Comparison of ENCODE assay signal across 23 cellular contexts in the genomic region with DNA sequence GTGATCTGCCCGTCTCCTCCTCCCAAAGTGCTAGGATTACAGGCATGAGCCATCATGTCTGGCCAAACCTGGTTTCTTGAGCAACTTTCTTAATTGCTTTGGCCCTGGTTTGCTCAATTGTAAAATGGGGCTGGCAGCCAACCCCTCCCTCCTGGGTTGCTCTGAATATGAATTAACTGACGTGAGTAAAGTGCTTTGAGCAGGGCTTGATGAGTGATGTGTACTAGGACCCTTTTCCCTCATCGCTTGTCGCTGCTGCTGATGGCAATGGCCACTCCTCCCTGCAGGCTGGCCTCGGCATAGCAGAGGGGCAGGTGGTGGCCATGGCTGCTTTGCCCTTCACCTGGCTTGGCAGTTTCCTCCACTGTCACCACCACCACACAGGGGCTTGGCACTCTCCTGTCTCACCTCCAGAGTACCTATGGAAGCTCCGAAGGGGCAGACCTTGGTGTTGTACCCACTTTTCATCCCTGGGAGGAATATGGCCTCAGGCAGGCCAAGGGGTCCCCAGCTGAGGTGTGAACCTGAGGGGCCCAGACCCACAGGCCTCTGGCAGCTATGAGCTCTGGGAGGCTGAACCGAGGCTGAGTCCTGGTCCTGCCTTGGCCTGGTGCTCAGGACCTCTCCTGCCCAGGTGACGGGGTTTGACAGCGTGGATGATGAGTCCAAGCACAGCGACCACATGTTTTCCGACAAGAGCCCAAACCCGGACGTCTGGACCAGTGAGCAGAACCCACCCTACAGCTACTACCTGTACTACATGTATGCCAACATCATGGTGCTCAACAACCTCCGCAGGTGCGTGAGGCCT. TPM values are rescaled to one million over a fixed set of nuclear protein-coding genes. Genes with fewer than 3 reads are reported as not detected.
A peak's percentile ranks its signal among the peaks of the same experiment; 100 is the strongest.
DNase-seq lines count a peak whose midpoint lies in the region; ATAC-seq and FAIRE-seq lines count a peak whose summit lies in the region.
"Had no signal": no experiment of that assay in that cellular context is flagged by ENCODE, and none has a peak within 500 bp of the region (broad histone marks: within the 10 kb centered on the region; RNA-seq: fewer than 3 reads in every experiment).

No MANE protein-coding gene starts in this region.

- FAIRE-seq in RCC 7860 (lab: Jason Lieb, UNC) = no peak

- peak overlapping the region; percentile 78 to 82 for H3K27ac Mint-ChIP-seq in activated naive CD4-positive, alpha-beta T cell treated with anti-CD3 and anti-CD28 coated beads, Interleukin-2, amount 50 U/mL, for 72 hours
- H3K27ac Mint-ChIP-seq: activated CD4-positive, alpha-beta memory T cell treated with anti-CD3 and anti-CD28 coated beads, Interleukin-2, amount 10 ng/mL, durations not matched to agents 7 days and 5 days; activated T-helper 1 cell treated with anti-CD3 and anti-CD28 coated beads, Interleukin-12 subunit alpha, Interleukin-12 subunit beta, Interleukin-2, Interleukin-4 antibody, amounts not matched to agents 30 ng/mL and 10 ng/mL and 1 ng/mL, durations not matched to agents 14 hours and 24 hours and 36 hours had no signal

- no peaks in the 10 kb centered on the region for H3K9me3 Mint-ChIP-seq in activated naive CD4-positive, alpha-beta T cell treated with anti-CD3 and anti-CD28 coated beads, Interleukin-2, amount 50 U/mL, for 72 hours
- H3K9me3 Mint-ChIP-seq: activated CD4-positive, alpha-beta memory T cell treated with anti-CD3 and anti-CD28 coated beads, Interleukin-2, amount 10 ng/mL, durations not matched to agents 7 days and 5 days; activated T-helper 1 cell treated with anti-CD3 and anti-CD28 coated beads, Interleukin-12 subunit alpha, Interleukin-12 subunit beta, Interleukin-2, Interleukin-4 antibody, amounts not matched to agents 30 ng/mL and 10 ng/mL and 1 ng/mL, durations not matched to agents 14 hours and 24 hours and 36 hours; CD8-positive, alpha-beta memory T cell had no signal

- H3K27ac ChIP-seq in substantia nigra (ENCODE audit: low read depth, low read length, poor library complexity, severe bottlenecking) = peak overlapping the region; percentile 30
- H3K27ac ChIP-seq: cardiac muscle cell, upper lobe of left lung had no signal

- peaks cover 0 to 6% of the 10 kb centered on the region in 2 donors for H3K36me3 Mint-ChIP-seq in activated naive CD4-positive, alpha-beta T cell treated with anti-CD3 and anti-CD28 coated beads, Interleukin-2, amount 50 U/mL, for 72 hours

- DNase-seq in activated naive CD4-positive, alpha-beta T cell treated with anti-CD3 and anti-CD28 coated beads, Interleukin-2, amount 50 U/mL, for 72 hours (ENCODE audit: low spot score in 2 of 2) = no peak
- no peak for DNase-seq in activated naive CD4-positive, alpha-beta T cell treated with Interleukin-2 at 50 U/mL for 16 hours
- peak; percentile 22 for DNase-seq in activated CD8-positive, alpha-beta memory T cell treated with anti-CD3 and anti-CD28 coated beads, Interleukin-2, amount 50 U/mL, for 48 hours
- DNase-seq in iPS-NIHi11 (ENCODE audit: low spot score) = peak; percentile 26
- DNase-seq in substantia nigra (lab: John Stamatoyannopoulos, UW) = no peak
- no peak for DNase-seq in pons (ENCODE audit: low spot score)
- no peak for DNase-seq in DMS 273 (lab: John Stamatoyannopoulos, UW; ENCODE audit: unreplicated experiment)
- DNase-seq in RCC 7860 (ENCODE audit: low spot score) = no peak
- DNase-seq: ACHN; activated CD4-positive, alpha-beta memory T cell treated with anti-CD3 and anti-CD28 coated beads, Interleukin-2, amount 10 ng/mL, durations not matched to agents 7 days and 5 days; amniotic stem cell; CD8-positive, alpha-beta memory T cell; DND-41; esophagus squamous epithelium; hippocampal formation; kidney glomerular epithelial cell; midbrain; NCI-H2029; stimulated activated CD4-positive, alpha-beta T cell treated with anti-CD3 and anti-CD28 coated beads, Interleukin-15, amount 100 ng/mL, for 24 hours; stimulated activated naive CD4-positive, alpha-beta T cell; upper lobe of left lung had no signal

- ATAC-seq in activated naive CD4-positive, alpha-beta T cell treated with anti-CD3 and anti-CD28 coated beads, Interleukin-2, amount 50 U/mL, for 72 hours = peak in 1 of 2 donors; percentile 8

RNA-seq across cellular contexts. Expression of a gene that starts 41.3 kb away (rescaled TPM):
- 10 to 100 TPM in 1 of 2 donors, 1 to 10 TPM in 1; 9.1 to 12.2 TPM for total RNA-seq in activated naive CD4-positive, alpha-beta T cell treated with anti-CD3 and anti-CD28 coated beads, Interleukin-2, amount 50 U/mL, for 72 hours

RNA-seq across cellular contexts. Expression of a gene that starts 44.6 kb away (rescaled TPM):
- 10 to 100 TPM; 41.9 to 50.5 TPM for total RNA-seq in activated naive CD4-positive, alpha-beta T cell treated with anti-CD3 and anti-CD28 coated beads, Interleukin-2, amount 50 U/mL, for 72 hours

Comparison
In these comparisons a context has a peak if more than half of its experiments do, and no peak if none do; other contexts are left out.
1. DNase-seq: peak in activated CD8-positive, alpha-beta memory T cell treated with anti-CD3 and anti-CD28 coated beads, Interleukin-2, amount 50 U/mL, for 48 hours (single experiment) and iPS-NIHi11 (single experiment); none in activated naive CD4-positive, alpha-beta T cell treated with anti-CD3 and anti-CD28 coated beads, Interleukin-2, amount 50 U/mL, for 72 hours (0 of 2), activated naive CD4-positive, alpha-beta T cell treated with Interleukin-2 at 50 U/mL for 16 hours (single experiment), substantia nigra (0 of 49), pons (single experiment), DMS 273 (single experiment) and RCC 7860 (single experiment).